ENCODE assay signal across 13 cellular contexts in the genomic region with DNA sequence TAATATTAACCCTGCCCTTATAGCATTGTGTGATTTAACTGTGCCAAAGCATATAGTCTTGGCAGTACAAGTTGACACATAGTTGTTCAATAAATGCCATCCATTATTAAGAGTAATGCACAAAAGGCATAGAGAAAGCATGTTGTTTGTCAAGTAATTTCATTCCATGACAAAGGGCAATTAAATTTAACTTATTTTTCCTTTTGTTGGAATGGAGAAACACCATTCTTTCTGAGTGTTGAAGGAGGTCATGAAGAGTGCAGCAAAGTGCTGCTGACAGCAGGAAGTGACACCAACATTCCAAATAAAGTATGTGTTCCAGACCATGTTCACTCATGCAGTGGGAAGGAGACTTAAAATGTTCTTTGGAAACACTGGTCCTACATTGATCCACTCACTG. TPM values are rescaled to one million over a fixed set of nuclear protein-coding genes. Genes with fewer than 3 reads are reported as not detected.
A peak's percentile ranks its signal among the peaks of the same experiment; 100 is the strongest.
DNase-seq lines count a peak whose midpoint lies in the region; ATAC-seq and TF ChIP-seq lines count a peak whose summit lies in the region.
"Had no signal": no experiment of that assay in that cellular context is flagged by ENCODE, and none has a peak within 500 bp of the region (broad histone marks: within the 10 kb centered on the region; RNA-seq: fewer than 3 reads in every experiment).

No MANE protein-coding gene starts in this region.

- no peak overlapping the region for H3K27ac ChIP-seq in thyroid gland

- H3K36me3 Mint-ChIP-seq in effector memory CD8-positive, alpha-beta T cell (ENCODE audit: insufficient read depth): no peaks in the 10 kb centered on the region

- ATAC-seq in SK-N-SH treated with all-trans-retinoic acid at 6 μM for 48 hours (peak; percentile 98), HG02970 (IDR thresholded peaks at IDR 0.05; ENCODE audit: low FRiP score, unreplicated experiment) (no peak)
- no peak for ATAC-seq in effector memory CD8-positive, alpha-beta T cell (replicated peaks)
- ATAC-seq: T-cell had no signal

- no peaks in the 10 kb centered on the region for H3K4me1 Mint-ChIP-seq in effector memory CD8-positive, alpha-beta T cell (ENCODE audit: low read depth in 2 of 2)
- H3K4me1 Mint-ChIP-seq: T-cell had no signal

- no peaks in the 10 kb centered on the region for H3K36me3 ChIP-seq in thyroid gland

- no peak for TF ChIP-seq POLR2A in thyroid gland (IDR thresholded peaks at IDR 0.05)

- no peaks in the 10 kb centered on the region for H3K9me3 ChIP-seq in thyroid gland

- no peaks in the 10 kb centered on the region for H3K4me1 ChIP-seq in thyroid gland

- H3K4me3 Mint-ChIP-seq in effector memory CD8-positive, alpha-beta T cell: no peak overlapping the region
- H3K4me3 Mint-ChIP-seq: T-cell had no signal

- H3K9me3 Mint-ChIP-seq in effector memory CD8-positive, alpha-beta T cell: no peaks in the 10 kb centered on the region
- H3K9me3 Mint-ChIP-seq: T-cell had no signal

- no peaks in the 10 kb centered on the region for H3K27me3 ChIP-seq in thyroid gland

- H3K27ac Mint-ChIP-seq in effector memory CD8-positive, alpha-beta T cell: no peak overlapping the region
- H3K27ac Mint-ChIP-seq: T-cell had no signal

- peaks cover 11 to 12% of the 10 kb centered on the region in 2 donors for H3K27me3 Mint-ChIP-seq in effector memory CD8-positive, alpha-beta T cell

- no peak for TF ChIP-seq CTCF in fibroblast of mammary gland (conservative IDR thresholded peaks at IDR 0.05; ENCODE audit: control insufficient read depth, insufficient read depth, low read depth, low read length)
- TF ChIP-seq CTCF in thyroid gland (IDR thresholded peaks at IDR 0.05): no peak

- intact Hi-C loops in thyroid gland (cut with DNase I): no loop called here

- DNase-seq in H4 (ENCODE audit: low spot score) (peak; percentile 26), fibroblast of mammary gland (ENCODE audit: low read depth) (peak; percentile 76), skeletal muscle cell (ENCODE audit: low read depth) (peak; percentile 58), NCI-H1092 treated with DMSO at 0.1 percent for 48 hours (lab: John Stamatoyannopoulos, UW) (no peak), thyroid gland (no peak)
- no peak for DNase-seq in effector memory CD8-positive, alpha-beta T cell
- DNase-seq: activated CD4-positive, alpha-beta T cell treated with anti-CD3 and anti-CD28 coated beads, Interleukin-2, amount 50 U/mL, for 4 hours; DMS79 treated with DMSO at 0.1 percent for 48 hours; NCI-H1417; NCI-H748 treated with DMSO at 0.1 percent for 48 hours; T-cell had no signal

- H3K4me3 ChIP-seq in fibroblast of mammary gland (ENCODE audit: control insufficient read depth, low read depth, low read length) (no peak overlapping the region), skeletal muscle cell (ENCODE audit: low read depth, low read length) (no peak overlapping the region), thyroid gland (replicated peaks in 1 of 3) (no peak overlapping the region)

TF ChIP-seq in SK-N-SH treated with all-trans-retinoic acid at 6 μM for 48 hours, 23 proteins besides CTCF, POLR2A, EP300 and RAD21:
- TF ChIP-seq RARB (CRISPR knock-in tag; IDR thresholded peaks at IDR 0.05) (peak; percentile 75; the same call in 1 of the 2 replicates), TOX (CRISPR knock-in tag; IDR thresholded peaks at IDR 0.05; ENCODE audit: borderline replicate concordance) (peak; percentile 83), ZC3H10 (CRISPR knock-in tag; IDR thresholded peaks at IDR 0.05) (peak; percentile 83), ISL1 (CRISPR knock-in tag; IDR thresholded peaks at IDR 0.05) (peak; percentile 82), GLIS3 (CRISPR knock-in tag; IDR thresholded peaks at IDR 0.05) (no peak)
- TF ChIP-seq, protein P1, sequence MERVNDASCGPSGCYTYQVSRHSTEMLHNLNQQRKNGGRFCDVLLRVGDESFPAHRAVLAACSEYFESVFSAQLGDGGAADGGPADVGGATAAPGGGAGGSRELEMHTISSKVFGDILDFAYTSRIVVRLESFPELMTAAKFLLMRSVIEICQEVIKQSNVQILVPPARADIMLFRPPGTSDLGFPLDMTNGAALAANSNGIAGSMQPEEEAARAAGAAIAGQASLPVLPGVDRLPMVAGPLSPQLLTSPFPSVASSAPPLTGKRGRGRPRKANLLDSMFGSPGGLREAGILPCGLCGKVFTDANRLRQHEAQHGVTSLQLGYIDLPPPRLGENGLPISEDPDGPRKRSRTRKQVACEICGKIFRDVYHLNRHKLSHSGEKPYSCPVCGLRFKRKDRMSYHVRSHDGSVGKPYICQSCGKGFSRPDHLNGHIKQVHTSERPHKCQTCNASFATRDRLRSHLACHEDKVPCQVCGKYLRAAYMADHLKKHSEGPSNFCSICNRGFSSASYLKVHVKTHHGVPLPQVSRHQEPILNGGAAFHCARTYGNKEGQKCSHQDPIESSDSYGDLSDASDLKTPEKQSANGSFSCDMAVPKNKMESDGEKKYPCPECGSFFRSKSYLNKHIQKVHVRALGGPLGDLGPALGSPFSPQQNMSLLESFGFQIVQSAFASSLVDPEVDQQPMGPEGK (CRISPR knock-in tag; IDR thresholded peaks at IDR 0.05; ENCODE audit: borderline replicate concordance): peak; percentile 73; the same call in 1 of the 2 replicates

RNA-seq across cellular contexts. Expression of a gene that starts 29.1 kb away (rescaled TPM):
- not detected in 2 replicates for total RNA-seq in H4 (2014; rRNA removed; shearing (Covaris generic))
- 1 to 10 TPM in 2 of 4 donors, not detected in 2; 1.1 to 1.7 TPM for total RNA-seq in thyroid gland

Comparison
In these comparisons a context has a peak if more than half of its experiments do, and no peak if none do; other contexts are left out.
1. DNase-seq: peak in H4 (single experiment), fibroblast of mammary gland (single experiment) and skeletal muscle cell (single experiment); none in NCI-H1092 treated with DMSO at 0.1 percent for 48 hours (single experiment), thyroid gland (0 of 2) and effector memory CD8-positive, alpha-beta T cell (0 of 3).